Comparison of ENCODE assay signal across 9 cellular contexts in genomic region chr12:94427520-94428381, GRCh38. TPM values are rescaled to one million over a fixed set of nuclear protein-coding genes. Genes with fewer than 3 reads are reported as not detected.
DNase-seq lines count a peak whose midpoint lies in the region; FAIRE-seq and TF ChIP-seq lines count a peak whose summit lies in the region.
"Had no signal": no experiment of that assay in that cellular context is flagged by ENCODE, and none has a peak within 500 bp of the region (broad histone marks: within the 10 kb centered on the region; RNA-seq: fewer than 3 reads in every experiment).

No MANE protein-coding gene starts in this region.

- H4K20me1 ChIP-seq in neural progenitor cell (ENCODE audit: low read depth), result no peaks in the 10 kb centered on the region

- H3K4me3 Mint-ChIP-seq in neural progenitor cell, result no peak overlapping the region

- H2AFZ ChIP-seq in neural progenitor cell (replicated peaks), result no peak overlapping the region

- H3K4me1 Mint-ChIP-seq in neural progenitor cell, result peaks cover 3% of the 10 kb centered on the region

- peak overlapping the region; percentile 19 for H3K4me2 ChIP-seq in neural progenitor cell

- H3K9ac ChIP-seq in neural progenitor cell, result no peak overlapping the region

- peaks cover 39% of the 10 kb centered on the region for H3F3A ChIP-seq in neural progenitor cell (ENCODE audit: low read depth)

- peak; percentile 33 for DNase-seq in DMS 273 treated with DMSO at 0.1 percent for 48 hours (lab: John Stamatoyannopoulos, UW)
- DNase-seq in MG63, result peak; percentile 66
- DNase-seq in coronary artery (ENCODE audit: low spot score), result no peak
- no peak for DNase-seq in neural progenitor cell (ENCODE audit: low spot score)
- no peak for DNase-seq in frontal cortex (ENCODE audit: low spot score in 2 of 2)
- DNase-seq in stimulated activated CD4-positive, alpha-beta T cell treated with anti-CD3 and anti-CD28 coated beads, Interleukin-2, amount 100 ng/mL, for 48 hours, result no peak
- no peak for DNase-seq in NCI-H2227 treated with DMSO at 0.1 percent for 48 hours (lab: John Stamatoyannopoulos, UW)
- no peak for DNase-seq in SW 1271 (lab: John Stamatoyannopoulos, UW)

- TF ChIP-seq CTCF in coronary artery (IDR thresholded peaks at IDR 0.05) (no peak), neural progenitor cell (IDR thresholded peaks at IDR 0.05) (no peak)

- no peaks in the 10 kb centered on the region for H3K27me3 Mint-ChIP-seq in neural progenitor cell (ENCODE audit: insufficient read depth, low read depth)

- peaks cover 14% of the 10 kb centered on the region for H3K36me3 ChIP-seq in MG63
- H3K36me3 ChIP-seq in neural progenitor cell, result peaks cover 5% of the 10 kb centered on the region

- FAIRE-seq in frontal cortex (lab: Jason Lieb, UNC), result no peak

- H3K4me1 ChIP-seq in neural progenitor cell, result peaks cover 38% of the 10 kb centered on the region

- peaks cover 72% of the 10 kb centered on the region for H3K9me3 Mint-ChIP-seq in neural progenitor cell

- H3K27ac Mint-ChIP-seq in neural progenitor cell, result peak overlapping the region; percentile 54

- H3K4me3 ChIP-seq in MG63, result no peak overlapping the region
- H3K4me3 ChIP-seq in coronary artery, result peak overlapping the region; percentile 22
- H3K4me3 ChIP-seq in neural progenitor cell, result no peak overlapping the region
- H3K4me3 ChIP-seq: skin epidermis had no signal

- H3K27ac ChIP-seq in coronary artery, result peak overlapping the region; percentile 6 to 12
- H3K27ac ChIP-seq in neural progenitor cell, result peak overlapping the region; percentile 83

- H3K79me2 ChIP-seq in neural progenitor cell (ENCODE audit: low read depth), result peaks cover 63% of the 10 kb centered on the region

- H3K27me3 ChIP-seq in MG63 (no peaks in the 10 kb centered on the region), neural progenitor cell (no peaks in the 10 kb centered on the region)

- H3K9me3 ChIP-seq in MG63 (peaks cover 17% of the 10 kb centered on the region), neural progenitor cell (ENCODE audit: low read depth) (peaks cover 14% of the 10 kb centered on the region)

- H3K36me3 Mint-ChIP-seq in neural progenitor cell, result peaks cover 52% of the 10 kb centered on the region

RNA-seq across cellular contexts. Expression of gene CEP83, which starts 31.9 kb away (rescaled TPM):
- total RNA-seq in MG63 (2014; rRNA removed; shearing (Covaris generic); ENCODE audit: low replicate concordance), result 2.1 and 9.3 TPM in 2 replicates
- total RNA-seq in neural progenitor cell (ENCODE audit: low replicate concordance), result 45.3 and 60.4 TPM in 2 replicates
- 22.0 TPM for total RNA-seq in frontal cortex

Comparison
In these comparisons a context has a peak if more than half of its experiments do, and no peak if none do; other contexts are left out.
1. DNase-seq: peak in DMS 273 treated with DMSO at 0.1 percent for 48 hours (single experiment) and MG63 (single experiment); none in coronary artery (single experiment), neural progenitor cell (single experiment), frontal cortex (0 of 2), stimulated activated CD4-positive, alpha-beta T cell treated with anti-CD3 and anti-CD28 coated beads, Interleukin-2, amount 100 ng/mL, for 48 hours (0 of 2), NCI-H2227 treated with DMSO at 0.1 percent for 48 hours (single experiment) and SW 1271 (0 of 2).